9 cellular contexts compared by ENCODE assay signal in the genomic region with DNA sequence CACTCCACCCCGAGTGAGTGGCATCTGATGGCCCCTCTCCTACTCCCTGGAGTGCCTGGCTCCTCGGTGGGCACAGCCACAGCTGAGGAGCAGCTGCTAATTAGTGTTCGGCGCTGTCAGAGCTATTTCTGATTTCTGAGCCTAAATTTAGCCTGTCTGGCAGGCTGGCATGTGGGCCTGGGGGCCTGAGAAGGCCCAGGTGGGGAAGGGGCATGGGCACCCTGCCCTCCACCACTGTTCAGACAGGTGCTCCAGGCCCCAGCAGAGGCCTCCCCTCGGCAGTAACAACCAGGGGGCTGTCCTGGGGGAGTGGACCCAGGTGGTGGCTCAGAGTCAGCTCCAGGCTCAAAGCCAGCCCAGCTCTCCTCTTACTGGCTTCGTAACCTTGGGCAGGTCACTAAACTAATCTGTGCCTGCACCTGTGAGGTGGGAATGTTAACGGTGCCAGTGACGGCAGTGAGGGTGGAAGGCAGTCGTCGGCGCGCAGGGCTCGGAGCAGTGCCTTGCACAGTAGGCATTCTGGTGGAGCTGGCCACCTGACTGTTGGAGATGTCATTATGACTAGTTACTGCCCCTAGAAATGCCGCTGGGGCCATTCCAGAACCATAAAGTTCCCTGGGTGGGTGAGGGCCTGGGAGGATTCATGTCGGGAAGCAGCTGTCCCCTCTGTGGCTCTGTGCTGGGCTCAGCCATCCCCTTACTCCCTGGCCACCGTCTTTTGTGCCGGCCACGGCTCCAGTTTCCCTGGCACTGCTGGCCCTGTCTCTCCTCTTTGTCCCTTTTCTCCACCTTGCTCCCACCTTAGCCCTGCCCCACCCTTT. TPM values are rescaled to one million over a fixed set of nuclear protein-coding genes. Genes with fewer than 3 reads are reported as not detected.
DNase-seq lines count a peak whose midpoint lies in the region; ATAC-seq and TF ChIP-seq lines count a peak whose summit lies in the region.
"Had no signal": no experiment of that assay in that cellular context is flagged by ENCODE, and none has a peak within 500 bp of the region (broad histone marks: within the 10 kb centered on the region; RNA-seq: fewer than 3 reads in every experiment).

No MANE protein-coding gene starts in this region.

- peaks cover 13% of the 10 kb centered on the region for H3K36me3 ChIP-seq in effector memory CD4-positive, alpha-beta T cell (ENCODE audit: control insufficient read depth, insufficient read depth, low read length)
- no peaks in the 10 kb centered on the region for H3K36me3 ChIP-seq in gastrocnemius medialis

- TF ChIP-seq POLR2A in GM18526 (IDR thresholded peaks at IDR 0.05; ENCODE audit: extremely low read depth, insufficient read length): peak; percentile 36
- TF ChIP-seq POLR2A in gastrocnemius medialis (IDR thresholded peaks at IDR 0.05): no peak

- POLR2A ChIA-PET in RWPE1 (lab: Yijun Ruan, JAX; ENCODE audit: low non-redundant PET): no interaction called here

- no peak for TF ChIP-seq CTCF in RWPE1 (conservative IDR thresholded peaks at IDR 0.05; ENCODE audit: low read depth)
- no peak for TF ChIP-seq CTCF in gastrocnemius medialis (IDR thresholded peaks at IDR 0.05 in 4 of 5, conservative IDR thresholded peaks at IDR 0.05 in 1 of 5)

- in situ Hi-C loops in gastrocnemius medialis (cut with MboI; ENCODE audit: low sequenced_read_pairs in 4 of 4): loop anchor here in 1 of 4 donors (10.0 kb wide), 1 partner anchor 96 kb away; no protein-coding TSS in a partner anchor

- intact Hi-C loops in gastrocnemius medialis (cut with DNase I; ENCODE audit: low total_unique reads): no loop called here

- CTCF ChIA-PET in RWPE1 (lab: Yijun Ruan, JAX): interaction anchor here (1.8 to 3.9 kb wide), 2 partner anchors 9 to 93 kb away, joined by 8 to 21 read pairs; a partner anchor contains a TSS

- H3K4me3 ChIP-seq in effector memory CD4-positive, alpha-beta T cell (ENCODE audit: insufficient read depth, low read depth, low read length, poor library complexity, severe bottlenecking): peak overlapping the region; percentile 79
- no peak overlapping the region for H3K4me3 ChIP-seq in gastrocnemius medialis

- ATAC-seq in gastrocnemius medialis: peak; percentile 6 to 19

- peaks cover 90% of the 10 kb centered on the region for H3K4me1 ChIP-seq in effector memory CD4-positive, alpha-beta T cell (ENCODE audit: control insufficient read depth, insufficient read depth, low read length, poor library complexity, severe bottlenecking)
- H3K4me1 ChIP-seq in gastrocnemius medialis: peaks cover 38 to 40% of the 10 kb centered on the region in 2 donors

- peak overlapping the region; percentile 94 for H3K27ac ChIP-seq in RWPE1
- peak overlapping the region; percentile 100 for H3K27ac ChIP-seq in effector memory CD4-positive, alpha-beta T cell (ENCODE audit: insufficient read depth, low read length, poor library complexity, severe bottlenecking)
- H3K27ac ChIP-seq in gastrocnemius medialis: peak overlapping the region; percentile 62 to 81 (median 74)

- H3K9me3 ChIP-seq in effector memory CD4-positive, alpha-beta T cell (ENCODE audit: control insufficient read depth, low read length): no peaks in the 10 kb centered on the region
- no peaks in the 10 kb centered on the region for H3K9me3 ChIP-seq in gastrocnemius medialis

- H3K27me3 ChIP-seq in effector memory CD4-positive, alpha-beta T cell (replicated peaks; ENCODE audit: control insufficient read depth, insufficient read depth, low read length, poor library complexity, severe bottlenecking): no peaks in the 10 kb centered on the region
- no peaks in the 10 kb centered on the region for H3K27me3 ChIP-seq in gastrocnemius medialis

- no peak for DNase-seq in RWPE1 (ENCODE audit: low spot score)
- DNase-seq in effector memory CD4-positive, alpha-beta T cell: no peak
- DNase-seq in gastrocnemius medialis: peak in 1 of 2 donors; percentile 34
- no peak for DNase-seq in H4 (ENCODE audit: low spot score)
- DNase-seq in DMS79 treated with DMSO at 0.1 percent for 48 hours (lab: John Stamatoyannopoulos, UW): no peak
- no peak for DNase-seq in retina
- DNase-seq in NCI-H146 treated with DMSO at 0.1 percent for 48 hours (lab: John Stamatoyannopoulos, UW; ENCODE audit: unreplicated experiment): no peak
- DNase-seq: NK-92 treated with Interleukin-12 subunit alpha and Interleukin-12 subunit beta, amount 100 ng/mL, for 24 hours had no signal

RNA-seq across cellular contexts. Expression of a gene that starts 6.6 kb away (rescaled TPM):
- total RNA-seq in gastrocnemius medialis: 1 to 10 TPM in 3 of 4 donors, under 1 TPM in 1; 0.22 to 5.2 (median 3.0) TPM
- 4.4 and 6.7 TPM in 2 replicates for total RNA-seq in H4 (2014; rRNA removed; shearing (Covaris generic))

RNA-seq across cellular contexts. Expression of a gene that starts 33.6 kb away (rescaled TPM):
- total RNA-seq in gastrocnemius medialis: not detected
- total RNA-seq in H4 (2014; rRNA removed; shearing (Covaris generic)): 0.21 TPM in 1 of 2 replicates, not detected in the other
